ENCODE assay signal across 8 cellular contexts in genomic region chr22:46262449-46263207, GRCh38. TPM values are rescaled to one million over a fixed set of nuclear protein-coding genes. Genes with fewer than 3 reads are reported as not detected.
A peak's percentile ranks its signal among the peaks of the same experiment; 100 is the strongest.
DNase-seq lines count a peak whose midpoint lies in the region; TF ChIP-seq lines count a peak whose summit lies in the region.

No MANE protein-coding gene starts in this region.

- peak overlapping the region; percentile 28 for H2BK15ac ChIP-seq in mesenchymal stem cell (ENCODE audit: low read depth, poor library complexity, severe bottlenecking)

- H3K4me3 ChIP-seq in mesenchymal stem cell (ENCODE audit: insufficient read depth in 1 of 2, low read depth in 1 of 2, low read length in 2 of 2) (peak overlapping the region in 1 of 2 experiments; percentile 47), uterus (peak overlapping the region in 1 of 2 donors; percentile 19)

- peak overlapping the region; percentile 85 for H4K8ac ChIP-seq in mesenchymal stem cell (ENCODE audit: low read length)

- intact Hi-C loops in uterus (cut with DNase I; ENCODE audit: low total_unique reads): no loop called here

- H4K91ac ChIP-seq in mesenchymal stem cell (ENCODE audit: low read length): peak overlapping the region; percentile 39

- peak overlapping the region in 1 of 2 experiments; percentile 44 for H3K14ac ChIP-seq in mesenchymal stem cell (ENCODE audit: low read length in 2 of 2)

- H2BK5ac ChIP-seq in mesenchymal stem cell (ENCODE audit: low read depth, low read length, poor library complexity, severe bottlenecking): no peak overlapping the region

- H3K27ac ChIP-seq in mesenchymal stem cell (ENCODE audit: low read length, poor library complexity, severe bottlenecking) (no peak overlapping the region), uterus (peak overlapping the region in 1 of 2 donors; percentile 29)

- peak overlapping the region; percentile 33 to 46 for H3K18ac ChIP-seq in mesenchymal stem cell (ENCODE audit: low read depth in 1 of 2, low read length in 2 of 2)

- peak overlapping the region; percentile 66 for H3K4me2 ChIP-seq in mesenchymal stem cell (ENCODE audit: low read length, poor library complexity, severe bottlenecking)

- TF ChIP-seq CTCF in uterus (IDR thresholded peaks at IDR 0.05): peak in 1 of 4 experiments; percentile 15

- no peak overlapping the region for H2BK12ac ChIP-seq in mesenchymal stem cell (ENCODE audit: low read length in 2 of 2)

- DNase-seq in activated naive CD4-positive, alpha-beta T cell treated with Interleukin-2 at 50 U/mL for 16 hours: peak; percentile 17
- no peak for DNase-seq in activated naive CD4-positive, alpha-beta T cell treated with anti-CD3 and anti-CD28 coated beads, Interleukin-2, amount 50 U/mL, for 16 hours
- peak; percentile 76 to 88 for DNase-seq in erythroblast (lab: John Stamatoyannopoulos, UW)
- DNase-seq in mesenchymal stem cell: peak; percentile 31
- DNase-seq in uterus: peak; percentile 48 to 50
- no peak for DNase-seq in NCI-H187 (lab: John Stamatoyannopoulos, UW)
- no peak for DNase-seq in AG08395 (ENCODE audit: low spot score)
- no peak for DNase-seq in EL

- H3K23ac ChIP-seq in mesenchymal stem cell (ENCODE audit: low read length in 2 of 2): no peak overlapping the region

- no peak overlapping the region for H3K9ac ChIP-seq in mesenchymal stem cell (ENCODE audit: low read length)

- WGBS in mesenchymal stem cell: 21% methylated on average over 65 of the region's 107 CpGs

- H3K27me3 ChIP-seq in mesenchymal stem cell (ENCODE audit: control insufficient read depth in 1 of 2, insufficient read depth in 1 of 2, low read length in 2 of 2) (peaks cover 33 to 50% of the 10 kb centered on the region in 2 experiments), uterus (no peaks in the 10 kb centered on the region)

- TF ChIP-seq POLR2A in erythroblast (IDR thresholded peaks at IDR 0.05; ENCODE audit: low read length): no peak
- TF ChIP-seq POLR2A in uterus (IDR thresholded peaks at IDR 0.05): no peak

- H3K79me1 ChIP-seq in mesenchymal stem cell (replicated peaks; ENCODE audit: low read length, poor library complexity, severe bottlenecking): no peaks in the 10 kb centered on the region

- H2AK5ac ChIP-seq in mesenchymal stem cell (ENCODE audit: low read length, severe bottlenecking): no peak overlapping the region

- H3K4me1 ChIP-seq in mesenchymal stem cell (ENCODE audit: control insufficient read depth, insufficient read depth, low read depth, low read length) (peaks cover 9% of the 10 kb centered on the region), uterus (peaks cover 0 to 6% of the 10 kb centered on the region in 2 donors)

- H3K9me3 ChIP-seq in mesenchymal stem cell (ENCODE audit: control insufficient read depth, low read length): peaks cover 11% of the 10 kb centered on the region
- no peaks in the 10 kb centered on the region for H3K9me3 ChIP-seq in uterus

- H3K36me3 ChIP-seq in mesenchymal stem cell (ENCODE audit: control insufficient read depth in 1 of 2, insufficient read depth in 2 of 2, low read depth in 1 of 2, low read length in 2 of 2) (no peaks in the 10 kb centered on the region), uterus (no peaks in the 10 kb centered on the region)

- H2BK120ac ChIP-seq in mesenchymal stem cell (ENCODE audit: low read depth, low read length): peak overlapping the region; percentile 61

- H3K4ac ChIP-seq in mesenchymal stem cell (ENCODE audit: low read depth in 1 of 2, low read length in 2 of 2): peak overlapping the region in 1 of 2 experiments; percentile 16

- H2AFZ ChIP-seq in mesenchymal stem cell (ENCODE audit: low read depth, low read length): peak overlapping the region; percentile 36

RNA-seq across cellular contexts. Expression of gene PKDREJ, which starts 0.5 kb away (rescaled TPM):
- polyA plus RNA-seq in mesenchymal stem cell (2013, experiment 1 of 2): under 0.01 TPM
- under 0.01 TPM for polyA plus RNA-seq in mesenchymal stem cell (2013, experiment 2 of 2)
- total RNA-seq in uterus: under 1 TPM in 2 of 4 donors, not detected in 2; 0.06 to 0.14 TPM

RNA-seq across cellular contexts. Expression of gene TTC38, which starts 5.2 kb away (rescaled TPM):
- 14.3 TPM for polyA plus RNA-seq in mesenchymal stem cell (2013, experiment 1 of 2)
- 14.1 TPM for polyA plus RNA-seq in mesenchymal stem cell (2013, experiment 2 of 2)
- total RNA-seq in uterus: 10 to 100 TPM in 3 of 4 donors, 1 to 10 TPM in 1; 7.7 to 50.0 (median 45.0) TPM

RNA-seq across cellular contexts. Expression of gene CDPF1, which starts 12.5 kb away (rescaled TPM):
- 9.7 TPM for polyA plus RNA-seq in mesenchymal stem cell (2013, experiment 1 of 2)
- 9.2 TPM for polyA plus RNA-seq in mesenchymal stem cell (2013, experiment 2 of 2)
- 10 to 100 TPM in 1 of 4 donors, 1 to 10 TPM in 3; 1.5 to 12.7 (median 4.5) TPM for total RNA-seq in uterus

RNA-seq across cellular contexts. Expression of gene GTSE1, which starts 34.0 kb away (rescaled TPM):
- polyA plus RNA-seq in mesenchymal stem cell (2013, experiment 1 of 2): 3.9 TPM
- 3.8 TPM for polyA plus RNA-seq in mesenchymal stem cell (2013, experiment 2 of 2)
- 1 to 10 TPM in 1 of 4 donors, under 1 TPM in 1, not detected in 2; 0.21 to 6.9 TPM for total RNA-seq in uterus

Comparison
In these comparisons a context has a peak if more than half of its experiments do, and no peak if none do; other contexts are left out.
1. DNase-seq: peak in activated naive CD4-positive, alpha-beta T cell treated with Interleukin-2 at 50 U/mL for 16 hours (single experiment), erythroblast (2 of 2), mesenchymal stem cell (single experiment) and uterus (2 of 2); none in activated naive CD4-positive, alpha-beta T cell treated with anti-CD3 and anti-CD28 coated beads, Interleukin-2, amount 50 U/mL, for 16 hours (single experiment), NCI-H187 (0 of 2), AG08395 (single experiment) and EL (single experiment).